1 cellular context compared by ENCODE assay signal in the genomic region with DNA sequence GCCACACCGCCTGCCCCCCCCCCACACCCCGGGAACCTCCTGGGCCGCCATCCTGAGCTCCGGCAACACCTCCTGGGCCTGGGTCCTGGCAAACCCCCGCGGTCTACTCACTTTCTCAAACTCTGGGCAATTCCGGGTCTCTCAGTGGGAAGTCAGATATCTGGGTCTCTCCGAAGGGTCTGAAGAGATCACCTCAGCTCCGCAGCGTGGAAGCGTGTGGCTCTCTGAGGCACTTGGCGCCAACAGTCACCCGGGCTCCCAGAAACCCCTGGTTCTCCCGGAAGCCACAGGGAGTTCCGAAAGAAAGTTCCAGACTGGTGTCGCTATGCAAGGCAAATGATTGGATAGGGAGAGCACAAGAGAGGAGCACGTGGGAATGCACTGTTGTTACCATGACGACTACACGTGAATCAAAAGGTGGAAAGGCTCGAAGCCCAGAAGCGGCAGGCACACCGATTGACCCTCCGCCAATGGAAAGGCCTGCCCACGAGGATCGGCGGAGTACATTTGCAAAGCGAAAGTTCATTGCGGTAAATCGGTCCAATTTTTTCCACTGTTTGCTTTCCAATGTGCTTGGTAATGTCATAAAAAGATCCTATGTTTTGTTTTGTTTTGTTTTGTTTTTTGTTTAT.
TF ChIP-seq lines count a peak whose summit lies in the region.

A gene (minus strand): TSS at position 218 of the 632 bp plus-strand sequence. CDS start 2,501 bp downstream, outside the sequence.

TF ChIP-seq in GM23338, 12 proteins besides CTCF, POLR2A, EP300 and RAD21 (continued from another document):
- TF ChIP-seq NANOG (IDR thresholded peaks at IDR 0.05; ENCODE audit: borderline replicate concordance) (no peak), ZNF331 (CRISPR knock-in tag; IDR thresholded peaks at IDR 0.05; ENCODE audit: low read depth) (no peak), POLR2AphosphoS5 (IDR thresholded peaks at IDR 0.05; ENCODE audit: low read depth) (no peak), EZH2phosphoT487 (IDR thresholded peaks at IDR 0.05; ENCODE audit: unreplicated experiment) (no peak), EZH2 (IDR thresholded peaks at IDR 0.05; ENCODE audit: low read depth, unreplicated experiment) (no peak), CREB1 (CRISPR knock-in tag; IDR thresholded peaks at IDR 0.05; ENCODE audit: low read depth) (no peak), JUNB (IDR thresholded peaks at IDR 0.05; ENCODE audit: unreplicated experiment) (no peak), ZNF114 (CRISPR knock-in tag; IDR thresholded peaks at IDR 0.05) (no peak)
- TF ChIP-seq, protein P1, sequence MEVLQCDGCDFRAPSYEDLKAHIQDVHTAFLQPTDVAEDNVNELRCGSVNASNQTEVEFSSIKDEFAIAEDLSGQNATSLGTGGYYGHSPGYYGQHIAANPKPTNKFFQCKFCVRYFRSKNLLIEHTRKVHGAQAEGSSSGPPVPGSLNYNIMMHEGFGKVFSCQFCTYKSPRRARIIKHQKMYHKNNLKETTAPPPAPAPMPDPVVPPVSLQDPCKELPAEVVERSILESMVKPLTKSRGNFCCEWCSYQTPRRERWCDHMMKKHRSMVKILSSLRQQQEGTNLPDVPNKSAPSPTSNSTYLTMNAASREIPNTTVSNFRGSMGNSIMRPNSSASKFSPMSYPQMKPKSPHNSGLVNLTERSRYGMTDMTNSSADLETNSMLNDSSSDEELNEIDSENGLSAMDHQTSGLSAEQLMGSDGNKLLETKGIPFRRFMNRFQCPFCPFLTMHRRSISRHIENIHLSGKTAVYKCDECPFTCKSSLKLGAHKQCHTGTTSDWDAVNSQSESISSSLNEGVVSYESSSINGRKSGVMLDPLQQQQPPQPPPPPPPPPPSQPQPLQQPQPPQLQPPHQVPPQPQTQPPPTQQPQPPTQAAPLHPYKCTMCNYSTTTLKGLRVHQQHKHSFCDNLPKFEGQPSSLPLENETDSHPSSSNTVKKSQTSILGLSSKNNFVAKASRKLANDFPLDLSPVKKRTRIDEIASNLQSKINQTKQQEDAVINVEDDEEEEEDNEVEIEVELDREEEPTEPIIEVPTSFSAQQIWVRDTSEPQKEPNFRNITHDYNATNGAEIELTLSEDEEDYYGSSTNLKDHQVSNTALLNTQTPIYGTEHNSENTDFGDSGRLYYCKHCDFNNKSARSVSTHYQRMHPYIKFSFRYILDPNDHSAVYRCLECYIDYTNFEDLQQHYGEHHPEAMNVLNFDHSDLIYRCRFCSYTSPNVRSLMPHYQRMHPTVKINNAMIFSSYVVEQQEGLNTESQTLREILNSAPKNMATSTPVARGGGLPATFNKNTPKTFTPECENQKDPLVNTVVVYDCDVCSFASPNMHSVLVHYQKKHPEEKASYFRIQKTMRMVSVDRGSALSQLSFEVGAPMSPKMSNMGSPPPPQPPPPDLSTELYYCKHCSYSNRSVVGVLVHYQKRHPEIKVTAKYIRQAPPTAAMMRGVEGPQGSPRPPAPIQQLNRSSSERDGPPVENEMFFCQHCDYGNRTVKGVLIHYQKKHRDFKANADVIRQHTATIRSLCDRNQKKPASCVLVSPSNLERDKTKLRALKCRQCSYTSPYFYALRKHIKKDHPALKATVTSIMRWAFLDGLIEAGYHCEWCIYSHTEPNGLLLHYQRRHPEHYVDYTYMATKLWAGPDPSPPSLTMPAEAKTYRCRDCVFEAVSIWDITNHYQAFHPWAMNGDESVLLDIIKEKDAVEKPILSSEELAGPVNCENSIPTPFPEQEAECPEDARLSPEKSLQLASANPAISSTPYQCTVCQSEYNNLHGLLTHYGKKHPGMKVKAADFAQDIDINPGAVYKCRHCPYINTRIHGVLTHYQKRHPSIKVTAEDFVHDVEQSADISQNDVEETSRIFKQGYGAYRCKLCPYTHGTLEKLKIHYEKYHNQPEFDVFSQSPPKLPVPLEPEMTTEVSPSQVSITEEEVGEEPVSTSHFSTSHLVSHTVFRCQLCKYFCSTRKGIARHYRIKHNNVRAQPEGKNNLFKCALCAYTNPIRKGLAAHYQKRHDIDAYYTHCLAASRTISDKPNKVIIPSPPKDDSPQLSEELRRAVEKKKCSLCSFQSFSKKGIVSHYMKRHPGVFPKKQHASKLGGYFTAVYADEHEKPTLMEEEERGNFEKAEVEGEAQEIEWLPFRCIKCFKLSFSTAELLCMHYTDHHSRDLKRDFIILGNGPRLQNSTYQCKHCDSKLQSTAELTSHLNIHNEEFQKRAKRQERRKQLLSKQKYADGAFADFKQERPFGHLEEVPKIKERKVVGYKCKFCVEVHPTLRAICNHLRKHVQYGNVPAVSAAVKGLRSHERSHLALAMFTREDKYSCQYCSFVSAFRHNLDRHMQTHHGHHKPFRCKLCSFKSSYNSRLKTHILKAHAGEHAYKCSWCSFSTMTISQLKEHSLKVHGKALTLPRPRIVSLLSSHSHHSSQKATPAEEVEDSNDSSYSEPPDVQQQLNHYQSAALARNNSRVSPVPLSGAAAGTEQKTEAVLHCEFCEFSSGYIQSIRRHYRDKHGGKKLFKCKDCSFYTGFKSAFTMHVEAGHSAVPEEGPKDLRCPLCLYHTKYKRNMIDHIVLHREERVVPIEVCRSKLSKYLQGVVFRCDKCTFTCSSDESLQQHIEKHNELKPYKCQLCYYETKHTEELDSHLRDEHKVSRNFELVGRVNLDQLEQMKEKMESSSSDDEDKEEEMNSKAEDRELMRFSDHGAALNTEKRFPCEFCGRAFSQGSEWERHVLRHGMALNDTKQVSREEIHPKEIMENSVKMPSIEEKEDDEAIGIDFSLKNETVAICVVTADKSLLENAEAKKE (CRISPR knock-in tag; IDR thresholded peaks at IDR 0.05), result no peak
TF ChIP-seq in GM23338: peak in this region for 0.
